ENCODE assay signal across 8 cellular contexts in the genomic region with DNA sequence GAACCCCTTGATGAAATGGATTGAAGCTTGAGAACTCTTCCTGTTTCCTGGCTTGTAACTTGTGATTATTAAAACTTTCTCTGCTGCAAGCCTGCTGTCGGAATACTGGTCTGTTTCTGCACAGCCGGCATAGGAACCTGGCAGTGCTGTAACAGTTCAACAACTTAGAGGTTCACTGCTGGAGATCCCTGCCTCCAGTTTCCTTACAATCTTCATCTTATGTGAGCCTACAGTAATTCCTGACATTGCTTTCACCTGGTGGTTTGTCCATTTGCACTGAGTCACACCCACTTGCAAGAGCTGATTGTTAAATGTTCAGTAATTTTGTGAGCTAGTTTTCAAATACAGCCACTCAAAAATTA. TPM values are rescaled to one million over a fixed set of nuclear protein-coding genes. Genes with fewer than 3 reads are reported as not detected.
DNase-seq lines count a peak whose midpoint lies in the region; ATAC-seq, FAIRE-seq and TF ChIP-seq lines count a peak whose summit lies in the region.

No MANE protein-coding gene starts in this region.

- no peak for FAIRE-seq in bronchial epithelial cell (lab: Jason Lieb, UNC)

- H3K27ac Mint-ChIP-seq in CD14-positive monocyte (peak overlapping the region; percentile 90 to 99 (median 98)), natural killer cell (peak overlapping the region; percentile 94 to 97)

- H3K27me3 Mint-ChIP-seq in CD14-positive monocyte (ENCODE audit: low read depth in 3 of 3) (peaks cover 0 to 4% (median 0%) of the 10 kb centered on the region in 3 donors), natural killer cell (ENCODE audit: low read depth in 2 of 2) (no peaks in the 10 kb centered on the region)

- H3K4me3 ChIP-seq in bronchial epithelial cell (ENCODE audit: low read depth, low read length), result peak overlapping the region; percentile 79

- no peak for ATAC-seq in natural killer cell
- ATAC-seq in HG03045 (IDR thresholded peaks at IDR 0.05; ENCODE audit: unreplicated experiment), result no peak
- no peak for ATAC-seq in esophagus mucosa
- no peak for ATAC-seq in HG03354 (IDR thresholded peaks at IDR 0.05; ENCODE audit: poor library complexity, severe bottlenecking, unreplicated experiment)

- H3K36me3 ChIP-seq in KOPT-K1 (ENCODE audit: insufficient read depth, low read length) (peaks cover 18% of the 10 kb centered on the region; the same call in 1 of the 2 replicates), bronchial epithelial cell (ENCODE audit: control insufficient read depth, insufficient read depth, low read length) (no peaks in the 10 kb centered on the region)

- H3K4me3 Mint-ChIP-seq in CD14-positive monocyte (peak overlapping the region; percentile 86 to 96), natural killer cell (peak overlapping the region; percentile 87)

- no peaks in the 10 kb centered on the region for H3K9me3 ChIP-seq in KOPT-K1 (ENCODE audit: insufficient read depth, low read length, poor library complexity, severe bottlenecking)

- intact Hi-C loops in CD14-positive monocyte (cut with micrococcal nuclease) (loop anchor here in 1 of 2 donors (5.0 to 10.0 kb wide), 4 partner anchors 151 to 579 kb away; partner anchors contain the start of genes ANAPC4, DHX15 and ZCCHC4), natural killer cell (cut with micrococcal nuclease) (loop anchor here (2.0 to 10.0 kb wide), 2 partner anchors 151 to 213 kb away; partner anchors contain the start of genes ANAPC4 and ZCCHC4)

- H3K27me3 ChIP-seq in bronchial epithelial cell (ENCODE audit: control insufficient read depth, insufficient read depth, low read length), result no peaks in the 10 kb centered on the region

- peaks cover 0 to 2% (median 1%) of the 10 kb centered on the region in 7 donors for H3K9me3 Mint-ChIP-seq in CD14-positive monocyte
- no peaks in the 10 kb centered on the region for H3K9me3 Mint-ChIP-seq in natural killer cell

- DNase-seq in CD14-positive monocyte (ENCODE audit: low spot score) (no peak), bronchial epithelial cell (ENCODE audit: low read depth) (peak; percentile 55), natural killer cell (no peak), GM10266 (ENCODE audit: extremely low spot score) (no peak)

- peaks cover 11 to 24% of the 10 kb centered on the region in 2 donors for H3K36me3 Mint-ChIP-seq in CD14-positive monocyte
- peaks cover 13% of the 10 kb centered on the region for H3K36me3 Mint-ChIP-seq in natural killer cell

- H3K27ac ChIP-seq in KOPT-K1 (ENCODE audit: low read depth, low read length, poor library complexity, severe bottlenecking), result peak overlapping the region; percentile 87

- peaks cover 45% of the 10 kb centered on the region for H3K4me1 Mint-ChIP-seq in CD14-positive monocyte
- peaks cover 52 to 59% of the 10 kb centered on the region in 2 donors for H3K4me1 Mint-ChIP-seq in natural killer cell

- TF ChIP-seq CTCF in CD14-positive monocyte (IDR thresholded peaks at IDR 0.05), result no peak
- no peak for TF ChIP-seq CTCF in bronchial epithelial cell (IDR thresholded peaks at IDR 0.05; ENCODE audit: insufficient read depth, low read length, severe bottlenecking)
- no peak for TF ChIP-seq CTCF in natural killer cell (IDR thresholded peaks at IDR 0.05)
- no peak for TF ChIP-seq CTCF in GM10266 (IDR thresholded peaks at IDR 0.05; ENCODE audit: control insufficient read depth, insufficient read depth, low read depth, missing control alignments)

RNA-seq across cellular contexts. Expression of gene SEPSECS, which starts 1.3 kb away (rescaled TPM):
- polyA plus RNA-seq in CD14-positive monocyte, result 1 to 10 TPM in 1 of 2 donors, under 1 TPM in 1; 0.65 to 2.1 TPM
- total RNA-seq in bronchial epithelial cell, result 6.6 and 7.0 TPM in 2 replicates
- 10 to 100 TPM; 18.5 to 26.6 (median 20.7) TPM for total RNA-seq in natural killer cell
- 4.4 TPM for total RNA-seq in esophagus mucosa
